ENCODE assay signal across 13 cellular contexts in the genomic region with DNA sequence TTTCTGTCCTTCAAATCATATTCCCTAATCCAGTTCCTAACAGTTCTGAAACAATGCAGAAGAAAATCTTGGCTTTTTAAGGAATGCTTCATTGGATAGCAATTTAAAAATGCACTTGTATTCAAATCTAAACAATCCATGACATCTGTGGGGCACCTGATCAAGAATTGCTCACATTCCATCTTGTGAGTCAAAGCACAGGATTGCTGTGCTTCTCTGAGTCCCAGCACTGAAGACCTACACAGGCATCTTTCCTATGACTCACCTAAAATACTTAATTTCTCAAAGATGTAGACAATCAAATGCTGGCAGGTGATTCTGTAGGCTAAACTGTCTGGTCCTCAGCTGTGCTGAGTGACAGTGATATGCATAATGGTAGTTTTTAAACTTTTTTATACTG. TPM values are rescaled to one million over a fixed set of nuclear protein-coding genes. Genes with fewer than 3 reads are reported as not detected.
A peak's percentile ranks its signal among the peaks of the same experiment; 100 is the strongest.
DNase-seq lines count a peak whose midpoint lies in the region; ATAC-seq lines count a peak whose summit lies in the region.
"Had no signal": no experiment of that assay in that cellular context is flagged by ENCODE, and none has a peak within 500 bp of the region (broad histone marks: within the 10 kb centered on the region; RNA-seq: fewer than 3 reads in every experiment).

No MANE protein-coding gene starts in this region.

- H3K79me1 ChIP-seq in mesenchymal stem cell (replicated peaks; ENCODE audit: low read length, poor library complexity, severe bottlenecking): no peaks in the 10 kb centered on the region

- H3K27ac ChIP-seq in mesenchymal stem cell (ENCODE audit: low read length, poor library complexity, severe bottlenecking): peak overlapping the region; percentile 88
- H3K27ac ChIP-seq: upper lobe of left lung had no signal

- no peak overlapping the region for H3K18ac ChIP-seq in mesenchymal stem cell (ENCODE audit: low read depth in 1 of 2, low read length in 2 of 2)

- no peaks in the 10 kb centered on the region for H3K36me3 Mint-ChIP-seq in activated T-helper 17 cell treated with anti-CD3 and anti-CD28 coated beads, Interleukin-2, amount 50 U/mL, for 72 hours (ENCODE audit: low read depth)

- no peak overlapping the region for H3K4ac ChIP-seq in mesenchymal stem cell (ENCODE audit: low read depth in 1 of 2, low read length in 2 of 2)

- H3K4me3 ChIP-seq in mesenchymal stem cell (ENCODE audit: insufficient read depth in 1 of 2, low read depth in 1 of 2, low read length in 2 of 2): no peak overlapping the region
- H3K4me3 ChIP-seq: upper lobe of left lung had no signal

- H2BK120ac ChIP-seq in mesenchymal stem cell (ENCODE audit: low read depth, low read length): no peak overlapping the region

- H2BK15ac ChIP-seq in mesenchymal stem cell (ENCODE audit: low read depth, poor library complexity, severe bottlenecking): no peak overlapping the region

- DNase-seq in Caki2 (ENCODE audit: low read depth): peak; percentile 55
- peak; percentile 91 for DNase-seq in NCI-H226
- peak; percentile 94 for DNase-seq in dermis blood vessel endothelial cell
- peak; percentile 69 for DNase-seq in mesenchymal stem cell
- DNase-seq in NCI-H82 treated with DMSO at 0.1 percent for 48 hours (lab: John Stamatoyannopoulos, UW; ENCODE audit: unreplicated experiment): no peak
- no peak for DNase-seq in G401 (ENCODE audit: low spot score)
- no peak for DNase-seq in NCI-H1417 treated with DMSO at 0.1 percent for 48 hours (lab: John Stamatoyannopoulos, UW)
- DNase-seq: NCI-H1092, NCI-H524 treated with DMSO at 0.1 percent for 48 hours, upper lobe of left lung had no signal

- peaks cover 8% of the 10 kb centered on the region for H3K9me3 Mint-ChIP-seq in activated T-helper 17 cell treated with anti-CD3 and anti-CD28 coated beads, Interleukin-2, amount 50 U/mL, for 72 hours

- H3K27me3 ChIP-seq in mesenchymal stem cell (ENCODE audit: control insufficient read depth in 1 of 2, insufficient read depth in 1 of 2, low read length in 2 of 2): no peaks in the 10 kb centered on the region
- H3K27me3 ChIP-seq: upper lobe of left lung had no signal

- H3K9ac ChIP-seq in mesenchymal stem cell (ENCODE audit: low read length): no peak overlapping the region

- no peak overlapping the region for H3K4me3 Mint-ChIP-seq in activated T-helper 17 cell treated with anti-CD3 and anti-CD28 coated beads, Interleukin-2, amount 50 U/mL, for 72 hours

- H3K27me3 Mint-ChIP-seq in activated T-helper 17 cell treated with anti-CD3 and anti-CD28 coated beads, Interleukin-2, amount 50 U/mL, for 72 hours: peaks cover 23% of the 10 kb centered on the region

- no peak overlapping the region for H2AFZ ChIP-seq in mesenchymal stem cell (ENCODE audit: low read depth, low read length)

- no peak overlapping the region for H4K8ac ChIP-seq in mesenchymal stem cell (ENCODE audit: low read length)

- H2BK12ac ChIP-seq in mesenchymal stem cell (ENCODE audit: low read length in 2 of 2): no peak overlapping the region

- no peak overlapping the region for H3K4me2 ChIP-seq in mesenchymal stem cell (ENCODE audit: low read length, poor library complexity, severe bottlenecking)

- no peaks in the 10 kb centered on the region for H3K4me1 ChIP-seq in mesenchymal stem cell (ENCODE audit: control insufficient read depth, insufficient read depth, low read depth, low read length)

- no peak overlapping the region for H3K14ac ChIP-seq in mesenchymal stem cell (ENCODE audit: low read length in 2 of 2)

- no peaks in the 10 kb centered on the region for H3K4me1 Mint-ChIP-seq in activated T-helper 17 cell treated with anti-CD3 and anti-CD28 coated beads, Interleukin-2, amount 50 U/mL, for 72 hours

- H3K27ac Mint-ChIP-seq in activated T-helper 17 cell treated with anti-CD3 and anti-CD28 coated beads, Interleukin-2, amount 50 U/mL, for 72 hours: no peak overlapping the region

- in situ Hi-C loops in Caki2 (cut with HindIII; ENCODE audit: low pct_unique_long_range_greater_than_20kb, low sequenced_read_pairs): no loop called here
- in situ Hi-C loops in G401 (cut with HindIII; ENCODE audit: low sequenced_read_pairs): no loop called here

- H3K36me3 ChIP-seq in mesenchymal stem cell (ENCODE audit: control insufficient read depth in 1 of 2, insufficient read depth in 2 of 2, low read depth in 1 of 2, low read length in 2 of 2): no peaks in the 10 kb centered on the region
- H3K36me3 ChIP-seq: upper lobe of left lung had no signal

- no peak for ATAC-seq in activated T-helper 17 cell treated with anti-CD3 and anti-CD28 coated beads, Interleukin-2, amount 50 U/mL, for 72 hours (replicated peaks)
- ATAC-seq: activated CD4-positive, CD25-positive, alpha-beta regulatory T cell treated with anti-CD3 and anti-CD28 coated beads, Interleukin-2, amount 50 U/mL, for 24 hours; sciatic nerve had no signal

- no peak overlapping the region for H2AK5ac ChIP-seq in mesenchymal stem cell (ENCODE audit: low read length, severe bottlenecking)

- H3K23ac ChIP-seq in mesenchymal stem cell (ENCODE audit: low read length in 2 of 2): no peak overlapping the region

- no peak overlapping the region for H2BK5ac ChIP-seq in mesenchymal stem cell (ENCODE audit: low read depth, low read length, poor library complexity, severe bottlenecking)

- H3K9me3 ChIP-seq in mesenchymal stem cell (ENCODE audit: control insufficient read depth, low read length): peaks cover 13% of the 10 kb centered on the region

- no peak overlapping the region for H4K91ac ChIP-seq in mesenchymal stem cell (ENCODE audit: low read length)

RNA-seq across cellular contexts. Expression of gene ATP8B1, which starts 10.1 kb away (rescaled TPM):
- total RNA-seq in Caki2 (2014; rRNA removed; shearing (Covaris generic); ENCODE audit: low replicate concordance): 3.4 and 4.9 TPM in 2 replicates
- total RNA-seq in dermis blood vessel endothelial cell: 51.1 and 72.5 TPM in 2 replicates
- 4.3 TPM for polyA plus RNA-seq in mesenchymal stem cell (2013, experiment 1 of 2)
- 4.2 TPM for polyA plus RNA-seq in mesenchymal stem cell (2013, experiment 2 of 2)
- not detected for total RNA-seq in activated T-helper 17 cell treated with anti-CD3 and anti-CD28 coated beads, Interleukin-2, amount 50 U/mL, for 72 hours
- total RNA-seq in G401 (2014; rRNA removed; shearing (Covaris generic)): not detected in 2 replicates

Comparison
In these comparisons a context has a peak if more than half of its experiments do, and no peak if none do; other contexts are left out.
1. DNase-seq: peak in Caki2 (single experiment), NCI-H226 (single experiment), dermis blood vessel endothelial cell (single experiment) and mesenchymal stem cell (single experiment); none in NCI-H82 treated with DMSO at 0.1 percent for 48 hours (single experiment), G401 (single experiment) and NCI-H1417 treated with DMSO at 0.1 percent for 48 hours (single experiment).